In genomic region chrX:116317409-116317808, GRCh38 we compare ENCODE assay signal across 12 cellular contexts.
DNase-seq lines count a peak whose midpoint lies in the region; TF ChIP-seq lines count a peak whose summit lies in the region.
"Had no signal": no experiment of that assay in that cellular context is flagged by ENCODE, and none has a peak within 500 bp of the region (broad histone marks: within the 10 kb centered on the region; RNA-seq: fewer than 3 reads in every experiment).

No MANE protein-coding gene starts in this region.

- H3F3A ChIP-seq in PC-9 (ENCODE audit: insufficient read depth, low read depth): no peaks in the 10 kb centered on the region; the same call in 1 of the 2 replicates

- H3K9me3 ChIP-seq in testis: no peaks in the 10 kb centered on the region
- H3K9me3 ChIP-seq in PC-9 (ENCODE audit: insufficient read depth, low read depth): no peaks in the 10 kb centered on the region; the same call in 1 of the 2 replicates
- H3K9me3 ChIP-seq: gastrocnemius medialis had no signal

- H3K36me3 ChIP-seq in testis (ENCODE audit: low read depth, missing control alignments) (no peaks in the 10 kb centered on the region), PC-9 (ENCODE audit: low read depth) (no peaks in the 10 kb centered on the region)
- H3K36me3 ChIP-seq: gastrocnemius medialis had no signal

- intact Hi-C loops in testis (cut with DNase I; ENCODE audit: low total_unique reads) (no loop called here), PC-9 (cut with micrococcal nuclease; ENCODE audit: unreplicated experiment) (no loop called here)

- H3K4me3 ChIP-seq in cardiac fibroblast (replicated peaks in 1 of 2; ENCODE audit: low read depth in 2 of 2, low read length in 2 of 2) (no peak overlapping the region), testis (no peak overlapping the region), PC-9 (no peak overlapping the region)
- H3K4me3 ChIP-seq: gastrocnemius medialis had no signal

- H3K27ac Mint-ChIP-seq in activated T-cell treated with anti-CD3 and anti-CD28 coated beads, Interleukin-2, amount 50 U/mL, for 24 hours: no peak overlapping the region
- H3K27ac Mint-ChIP-seq: naive thymus-derived CD4-positive, alpha-beta T cell had no signal

- no peaks in the 10 kb centered on the region for H3K9me2 ChIP-seq in PC-9 (ENCODE audit: insufficient read depth)

- no peak overlapping the region for H3K27ac ChIP-seq in testis
- no peak overlapping the region for H3K27ac ChIP-seq in PC-9
- H3K27ac ChIP-seq: gastrocnemius medialis had no signal

- no TSS peak for BruUV-seq in PC-9 (replicated peaks; lab: Mats Ljungman, UMichigan)

- POLR2A ChIA-PET in PC-9 (lab: Charles Lee; ENCODE audit: unreplicated experiment): no interaction called here

- no peaks in the 10 kb centered on the region for H3K4me1 Mint-ChIP-seq in activated T-cell treated with anti-CD3 and anti-CD28 coated beads, Interleukin-2, amount 50 U/mL, for 24 hours (ENCODE audit: low read depth)
- H3K4me1 Mint-ChIP-seq: naive thymus-derived CD4-positive, alpha-beta T cell had no signal

- H3K36me3 Mint-ChIP-seq in activated T-cell treated with anti-CD3 and anti-CD28 coated beads, Interleukin-2, amount 50 U/mL, for 24 hours (ENCODE audit: low read depth): no peaks in the 10 kb centered on the region
- H3K36me3 Mint-ChIP-seq: naive thymus-derived CD4-positive, alpha-beta T cell had no signal

- H2AFZ ChIP-seq in PC-9: no peak overlapping the region

- CTCF ChIA-PET in PC-9 (lab: Charles Lee): no interaction called here

- H3K4me1 ChIP-seq in testis (no peaks in the 10 kb centered on the region), PC-9 (replicated peaks; ENCODE audit: insufficient read depth) (peaks cover 12% of the 10 kb centered on the region)
- H3K4me1 ChIP-seq: gastrocnemius medialis had no signal

- no peaks in the 10 kb centered on the region for H4K20me1 ChIP-seq in PC-9 (ENCODE audit: insufficient read depth)

- H3K4me3 Mint-ChIP-seq in activated T-cell treated with anti-CD3 and anti-CD28 coated beads, Interleukin-2, amount 50 U/mL, for 24 hours: no peak overlapping the region
- H3K4me3 Mint-ChIP-seq: naive thymus-derived CD4-positive, alpha-beta T cell had no signal

- H3K27me3 Mint-ChIP-seq in activated T-cell treated with anti-CD3 and anti-CD28 coated beads, Interleukin-2, amount 50 U/mL, for 24 hours: no peaks in the 10 kb centered on the region
- H3K27me3 Mint-ChIP-seq: naive thymus-derived CD4-positive, alpha-beta T cell had no signal

- 61% methylated on average over 3 of the region's 3 CpGs; no CpG with 5 or more reads in 1 of the 2 donors for WGBS in testis, 2 donors

- TF ChIP-seq CTCF in cardiac fibroblast (IDR thresholded peaks at IDR 0.05; ENCODE audit: low read depth, low read length) (no peak), testis (IDR thresholded peaks at IDR 0.05) (no peak), PC-9 (conservative IDR thresholded peaks at IDR 0.05) (no peak)

- no peak overlapping the region for H3K4me2 ChIP-seq in PC-9

- H3K79me2 ChIP-seq in PC-9 (ENCODE audit: low read depth): no peaks in the 10 kb centered on the region

- no peaks in the 10 kb centered on the region for H3K9me3 Mint-ChIP-seq in activated T-cell treated with anti-CD3 and anti-CD28 coated beads, Interleukin-2, amount 50 U/mL, for 24 hours

- TF ChIP-seq POLR2A in testis (IDR thresholded peaks at IDR 0.05): no peak

- DNase-seq in NCI-H2107 treated with DMSO at 0.1 percent for 48 hours (lab: John Stamatoyannopoulos, UW; ENCODE audit: unreplicated experiment) (peak; percentile 40), NCI-H2107 (lab: John Stamatoyannopoulos, UW) (no peak), cardiac fibroblast (ENCODE audit: low read depth in 2 of 2) (peak; percentile 18 to 82), islet precursor cell (peak; percentile 94), testis (peak; percentile 13), NCI-H526 treated with DMSO at 0.1 percent for 48 hours (lab: John Stamatoyannopoulos, UW) (no peak), PC-9 (no peak)
- no peak for DNase-seq in activated T-cell treated with anti-CD3 and anti-CD28 coated beads, Interleukin-2, amount 50 U/mL, for 24 hours
- DNase-seq: activated CD4-positive, alpha-beta T cell treated with anti-CD3 and anti-CD28 coated beads for 48 hours; gastrocnemius medialis; Karpas-422; naive thymus-derived CD4-positive, alpha-beta T cell had no signal

- no peaks in the 10 kb centered on the region for H3K27me3 ChIP-seq in testis
- no peaks in the 10 kb centered on the region for H3K27me3 ChIP-seq in PC-9 (ENCODE audit: insufficient read depth, low read depth)
- H3K27me3 ChIP-seq: gastrocnemius medialis had no signal

Comparison
In these comparisons a context has a peak if more than half of its experiments do, and no peak if none do; other contexts are left out.
1. DNase-seq: peak in NCI-H2107 treated with DMSO at 0.1 percent for 48 hours (single experiment), cardiac fibroblast (2 of 2), islet precursor cell (single experiment) and testis (single experiment); none in NCI-H2107 (single experiment), NCI-H526 treated with DMSO at 0.1 percent for 48 hours (single experiment), PC-9 (0 of 2) and activated T-cell treated with anti-CD3 and anti-CD28 coated beads, Interleukin-2, amount 50 U/mL, for 24 hours (single experiment).